29 cellular contexts compared by ENCODE assay signal in the genomic region with DNA sequence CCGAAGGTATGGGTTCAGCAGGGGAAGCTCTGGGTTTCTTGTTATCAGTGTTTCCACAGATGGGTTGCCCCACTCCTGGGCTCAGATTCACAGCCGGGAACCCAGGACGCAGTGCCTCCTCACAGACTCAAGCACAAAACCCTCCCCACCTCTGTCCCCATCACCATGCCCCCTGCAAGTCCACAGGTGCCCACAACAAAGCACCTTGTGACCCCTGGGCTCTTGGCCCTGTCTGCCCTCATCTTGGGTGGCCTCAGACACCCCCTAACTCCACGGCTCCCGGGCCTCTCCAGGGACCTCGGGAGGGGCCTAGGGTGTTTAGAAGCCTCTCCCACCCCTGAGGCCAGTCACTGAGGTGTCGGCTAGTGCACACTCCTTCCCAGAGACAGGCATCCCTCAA.
"Had no signal": no experiment of that assay in that cellular context is flagged by ENCODE, and none has a peak within 500 bp of the region (broad histone marks: within the 10 kb centered on the region; RNA-seq: fewer than 3 reads in every experiment).

No MANE protein-coding gene starts in this region.

- H3K4me3 ChIP-seq: ascending aorta, cardiac muscle cell, MG63, Peyer's patch, SJSA1 had no signal

- H3K36me3 Mint-ChIP-seq: activated CD4-positive, alpha-beta memory T cell treated with anti-CD3 and anti-CD28 coated beads for 36 hours; activated naive CD4-positive, alpha-beta T cell treated with anti-CD3 and anti-CD28 coated beads, Interleukin-2, amount 10 ng/mL, durations not matched to agents 7 days and 5 days; activated naive CD8-positive, alpha-beta T cell had no signal

- H3K4me1 Mint-ChIP-seq: activated naive CD4-positive, alpha-beta T cell treated with anti-CD3 and anti-CD28 coated beads, Interleukin-2, amount 10 ng/mL, durations not matched to agents 7 days and 5 days had no signal

- H3K27ac ChIP-seq: ascending aorta, cardiac muscle cell, Peyer's patch, SJSA1 had no signal

- H3K9me3 ChIP-seq: ascending aorta, MG63, SJSA1, SK-N-SH had no signal

- H3K4me1 ChIP-seq: ascending aorta, Peyer's patch, SJSA1 had no signal

- H3K4me3 Mint-ChIP-seq: activated CD4-positive, alpha-beta memory T cell treated with anti-CD3 and anti-CD28 coated beads for 36 hours; activated naive CD4-positive, alpha-beta T cell treated with anti-CD3 and anti-CD28 coated beads, Interleukin-2, amount 10 ng/mL, durations not matched to agents 7 days and 5 days; activated naive CD8-positive, alpha-beta T cell; T-helper 1 cell treated with Interleukin-12 subunit alpha and Interleukin-12 subunit beta and Interleukin-4 antibody, amounts not matched to agents 30 μg/mL and 1 μg/mL, for 36 hours; T-helper 2 cell treated with Interferon-gamma antibody and Interleukin-4, amounts not matched to agents 5 μg/mL and 100 μg/mL, for 36 hours had no signal

- H3K9me3 Mint-ChIP-seq: activated CD4-positive, alpha-beta memory T cell treated with anti-CD3 and anti-CD28 coated beads for 36 hours had no signal

- H3K27me3 Mint-ChIP-seq: activated CD4-positive, alpha-beta memory T cell treated with anti-CD3 and anti-CD28 coated beads for 36 hours; activated naive CD4-positive, alpha-beta T cell treated with anti-CD3 and anti-CD28 coated beads, Interleukin-2, amount 10 ng/mL, durations not matched to agents 7 days and 5 days; activated naive CD8-positive, alpha-beta T cell had no signal

- DNase-seq: activated CD4-positive, alpha-beta memory T cell treated with anti-CD3 and anti-CD28 coated beads for 36 hours; activated CD4-positive, alpha-beta T cell treated with anti-CD3 and anti-CD28 coated beads, Interleukin-2, amount 50 U/mL, for 1 hour; activated CD8-positive, alpha-beta memory T cell treated with anti-CD3 and anti-CD28 coated beads, Interleukin-2, amount 50 U/mL, for 48 hours; activated effector memory CD4-positive, alpha-beta T cell treated with Interleukin-2 at 50 U/mL for 16 hours; activated naive CD4-positive, alpha-beta T cell treated with anti-CD3 and anti-CD28 coated beads, Interleukin-2, amount 10 ng/mL, durations not matched to agents 7 days and 5 days; activated T-cell treated with anti-CD3 and anti-CD28 coated beads, Interleukin-2, amount 50 U/mL, for 48 hours; amygdala; Kasumi-1; MV-4-11; NCI-H1092; NCI-H1436 treated with DMSO at 0.1 percent for 48 hours; NCI-H1694 treated with DMSO at 0.1 percent for 48 hours; NCI-H2029; NCI-H345; NCI-H526; NCI-H748 treated with DMSO at 0.1 percent for 48 hours; NK-92 treated with Interleukin-12 subunit alpha and Interleukin-12 subunit beta, amount 100 ng/mL, for 24 hours; PC-3; RPMI8226; SHP77 treated with DMSO at 0.1 percent for 48 hours; SK-N-SH had no signal

- H3K27ac Mint-ChIP-seq: activated CD4-positive, alpha-beta memory T cell treated with anti-CD3 and anti-CD28 coated beads for 36 hours; activated naive CD4-positive, alpha-beta T cell treated with anti-CD3 and anti-CD28 coated beads, Interleukin-2, amount 10 ng/mL, durations not matched to agents 7 days and 5 days; activated naive CD8-positive, alpha-beta T cell; T-helper 1 cell treated with Interleukin-12 subunit alpha and Interleukin-12 subunit beta and Interleukin-4 antibody, amounts not matched to agents 30 μg/mL and 1 μg/mL, for 36 hours; T-helper 2 cell treated with Interferon-gamma antibody and Interleukin-4, amounts not matched to agents 5 μg/mL and 100 μg/mL, for 36 hours had no signal

- ATAC-seq: PC-3 had no signal

- H3K27me3 ChIP-seq: ascending aorta, cardiac muscle cell, MG63, Peyer's patch, SJSA1 had no signal

- H3K36me3 ChIP-seq: ascending aorta, cardiac muscle cell, MG63, Peyer's patch, SJSA1 had no signal
